ENCODE assay signal across 29 cellular contexts in genomic region chr4:138030375-138030774, GRCh38.
"Had no signal": no experiment of that assay in that cellular context is flagged by ENCODE, and none has a peak within 500 bp of the region (broad histone marks: within the 10 kb centered on the region; RNA-seq: fewer than 3 reads in every experiment).

No MANE protein-coding gene starts in this region.

- DNase-seq: activated B cell treated with CpG ODN at 0.5 μM for 24 hours; activated CD4-positive, alpha-beta memory T cell treated with anti-CD3 and anti-CD28 coated beads for 36 hours; activated CD4-positive, alpha-beta T cell treated with anti-CD3 and anti-CD28 coated beads for 36 hours; activated CD4-positive, alpha-beta T cell treated with anti-CD3 and anti-CD28 coated beads, Interleukin-2, amount 10 ng/mL, durations not matched to agents 24 days and 14 days; activated CD4-positive, CD25-positive, alpha-beta regulatory T cell treated with anti-CD3 and anti-CD28 coated beads, Interleukin-2, amount 50 U/mL, for 72 hours; activated CD8-positive, alpha-beta memory T cell treated with anti-CD3 and anti-CD28 coated beads, Interleukin-2, amount 50 U/mL, for 48 hours; activated gamma-delta T cell; activated naive CD4-positive, alpha-beta T cell; activated naive CD4-positive, alpha-beta T cell treated with anti-CD3 and anti-CD28 coated beads, Interleukin-2, amount 10 ng/mL, durations not matched to agents 7 days and 5 days; activated naive CD8-positive, alpha-beta T cell treated with anti-CD3 and anti-CD28 coated beads, Interleukin-2, amount 10 ng/mL, durations not matched to agents 7 days and 5 days; activated T-cell treated with anti-CD3 and anti-CD28 coated beads for 4 hours; activated T-cell treated with anti-CD3 and anti-CD28 coated beads, Interleukin-2, amount 50 U/mL, for 24 hours; activated T-cell treated with anti-CD3 and anti-CD28 coated beads, Interleukin-2, amount 50 U/mL, for 72 hours; amniotic stem cell; anterior cingulate cortex; body of pancreas; caudate nucleus; cerebellar nuclear complex; colonic mucosa; effector CD8-positive, alpha-beta T cell; esophagus squamous epithelium; foreskin melanocyte; head of caudate nucleus; hippocampal formation; T-cell; T-helper 9 cell; WERI-Rb-1 had no signal

- ATAC-seq: activated CD4-positive, alpha-beta T cell treated with anti-CD3 and anti-CD28 coated beads for 36 hours; activated naive CD4-positive, alpha-beta T cell treated with anti-CD3 and anti-CD28 coated beads, Interleukin-2, amount 50 U/mL, for 72 hours; activated T-cell treated with anti-CD3 and anti-CD28 coated beads, Interleukin-2, amount 50 U/mL, for 72 hours; body of pancreas; T-cell had no signal

- H3K27ac ChIP-seq: body of pancreas, colonic mucosa, epithelial cell of prostate, esophagus squamous epithelium, WERI-Rb-1 had no signal

- H3K36me3 ChIP-seq: colonic mucosa, esophagus squamous epithelium, WERI-Rb-1 had no signal

- H3K9me3 ChIP-seq: body of pancreas, colonic mucosa, esophagus squamous epithelium had no signal

- H3K4me3 ChIP-seq: body of pancreas, colonic mucosa, esophagus squamous epithelium had no signal

- H3K27me3 ChIP-seq: body of pancreas, colonic mucosa, esophagus squamous epithelium had no signal

- H3K4me1 ChIP-seq: body of pancreas, colonic mucosa had no signal
